In genomic region chr12:9244894-9245293, GRCh38 we compare ENCODE assay signal across 8 cellular contexts. TPM values are rescaled to one million over a fixed set of nuclear protein-coding genes. Genes with fewer than 3 reads are reported as not detected.
DNase-seq lines count a peak whose midpoint lies in the region; ATAC-seq lines count a peak whose summit lies in the region.

No MANE protein-coding gene starts in this region.

- peaks cover 24% of the 10 kb centered on the region for H3K4me1 Mint-ChIP-seq in activated T-helper 17 cell treated with anti-CD3 and anti-CD28 coated beads, Interleukin-2, amount 50 U/mL, for 72 hours

- H3K27me3 Mint-ChIP-seq in activated T-helper 17 cell treated with anti-CD3 and anti-CD28 coated beads, Interleukin-2, amount 50 U/mL, for 72 hours: peaks cover 6% of the 10 kb centered on the region

- no peaks in the 10 kb centered on the region for H3K9me3 Mint-ChIP-seq in activated T-helper 17 cell treated with anti-CD3 and anti-CD28 coated beads, Interleukin-2, amount 50 U/mL, for 72 hours

- ATAC-seq in GM18867 (IDR thresholded peaks at IDR 0.05; ENCODE audit: unreplicated experiment) (peak; percentile 70), HG02973 (IDR thresholded peaks at IDR 0.05; ENCODE audit: unreplicated experiment) (peak; percentile 79), HG03097 (IDR thresholded peaks at IDR 0.05; ENCODE audit: low FRiP score, unreplicated experiment) (no peak)
- peak; percentile 89 for ATAC-seq in activated T-helper 17 cell treated with anti-CD3 and anti-CD28 coated beads, Interleukin-2, amount 50 U/mL, for 72 hours (replicated peaks)

- H3K27ac Mint-ChIP-seq in activated T-helper 17 cell treated with anti-CD3 and anti-CD28 coated beads, Interleukin-2, amount 50 U/mL, for 72 hours: peak overlapping the region; percentile 92

- H3K36me3 Mint-ChIP-seq in activated T-helper 17 cell treated with anti-CD3 and anti-CD28 coated beads, Interleukin-2, amount 50 U/mL, for 72 hours (ENCODE audit: low read depth): peaks cover 5% of the 10 kb centered on the region

- DNase-seq in stimulated activated CD4-positive, alpha-beta T cell treated with anti-CD3 and anti-CD28 coated beads, Interleukin-4, amount 100 ng/mL, for 1 hour: peak; percentile 59
- DNase-seq in glomerular visceral epithelial cell (ENCODE audit: extremely low spot score): no peak
- no peak for DNase-seq in middle frontal gyrus (ENCODE audit: extremely low spot score, low spot score)
- DNase-seq in NCI-H1105 (lab: John Stamatoyannopoulos, UW): no peak

- H3K4me3 Mint-ChIP-seq in activated T-helper 17 cell treated with anti-CD3 and anti-CD28 coated beads, Interleukin-2, amount 50 U/mL, for 72 hours: peak overlapping the region; percentile 65

RNA-seq across cellular contexts. Expression of gene PZP, which starts 36.7 kb away (rescaled TPM):
- not detected for total RNA-seq in activated T-helper 17 cell treated with anti-CD3 and anti-CD28 coated beads, Interleukin-2, amount 50 U/mL, for 72 hours
